In the genomic region with DNA sequence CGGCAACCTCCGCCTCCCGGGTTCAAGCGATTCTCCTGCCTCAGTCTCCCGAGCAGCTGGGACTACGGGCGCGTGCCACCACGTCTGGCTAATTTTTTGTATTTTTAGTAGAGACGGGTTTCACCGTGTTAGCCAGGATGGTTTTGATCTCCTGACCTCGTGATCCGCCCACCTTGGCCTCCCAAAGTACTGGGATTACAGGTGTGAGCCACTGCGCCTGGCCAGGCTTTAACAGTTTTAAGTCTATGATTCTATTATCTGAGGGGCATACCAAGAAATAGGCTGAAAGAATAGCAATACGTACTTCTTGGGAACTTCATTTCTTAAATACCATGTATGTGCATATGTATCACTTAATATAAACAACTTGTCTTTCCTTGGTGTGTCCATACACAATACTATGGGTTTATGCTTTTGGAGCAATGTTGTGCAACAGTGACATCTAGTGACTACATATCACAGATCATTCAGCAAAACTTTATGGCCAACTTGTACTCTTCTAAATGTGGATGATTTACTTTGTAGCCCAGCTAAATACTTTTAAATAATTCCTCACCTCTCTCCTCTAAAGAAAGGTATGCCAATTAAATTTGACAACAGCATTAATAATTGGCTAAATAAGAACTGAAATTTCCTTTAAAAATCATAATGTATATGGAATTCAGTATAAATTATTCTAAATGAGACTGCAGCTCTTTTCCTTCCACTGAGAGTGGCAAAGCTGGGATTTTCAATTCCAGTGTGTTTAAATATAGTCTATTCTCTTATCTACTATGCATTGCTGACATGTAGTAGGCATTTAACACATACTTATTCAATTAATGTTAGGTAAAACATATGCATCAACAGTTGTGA, we compare ENCODE assay signal across 8 cellular contexts. TPM values are rescaled to one million over a fixed set of nuclear protein-coding genes. Genes with fewer than 3 reads are reported as not detected.
DNase-seq lines count a peak whose midpoint lies in the region; ATAC-seq, FAIRE-seq and TF ChIP-seq lines count a peak whose summit lies in the region.

No MANE protein-coding gene starts in this region.

- TF ChIP-seq RAD21 in H1 (IDR thresholded peaks at IDR 0.05 in 1 of 2, conservative IDR thresholded peaks at IDR 0.05 in 1 of 2; ENCODE audit: low read depth in 2 of 2, low read length in 2 of 2), result peak; percentile 91 to 97

- no peak for TF ChIP-seq EP300 in H1 (IDR thresholded peaks at IDR 0.05; ENCODE audit: borderline replicate concordance in 1 of 2, low read depth in 2 of 2, low read length in 2 of 2)

- no peaks in the 10 kb centered on the region for H3K79me1 ChIP-seq in H1 (ENCODE audit: low read depth, low read length)
- H3K79me1 ChIP-seq in mesendoderm (ENCODE audit: low read length), result no peaks in the 10 kb centered on the region

- H2BK5ac ChIP-seq in H1 (ENCODE audit: low read depth, low read length), result no peak overlapping the region
- no peak overlapping the region for H2BK5ac ChIP-seq in mesendoderm (ENCODE audit: low read length)

- no peaks in the 10 kb centered on the region for H3K27me3 Mint-ChIP-seq in activated T-cell treated with anti-CD3 and anti-CD28 coated beads, Interleukin-2, amount 50 U/mL, for 4 hours (ENCODE audit: low read depth)
- no peaks in the 10 kb centered on the region for H3K27me3 Mint-ChIP-seq in activated T-cell treated with anti-CD3 and anti-CD28 coated beads, Interleukin-2, amount 50 U/mL, for 24 hours

- peak; percentile 97 for FAIRE-seq in H1 (lab: Jason Lieb, UNC)

- H2BK20ac ChIP-seq in H1 (ENCODE audit: low read length), result no peak overlapping the region

- no peak overlapping the region for H3K23ac ChIP-seq in H1 (ENCODE audit: insufficient read length)
- no peak overlapping the region for H3K23ac ChIP-seq in mesendoderm (ENCODE audit: low read length)

- POLR2A ChIA-PET in H1 (lab: Charles Lee; ENCODE audit: partially characterized antibody), result interaction anchor here (1.2 to 1.4 kb wide), 2 partner anchors 181 to 183 kb away, joined by 4 to 5 read pairs; partner anchors contain the start of gene UBE2D3

- 77% methylated on average over 15 of the region's 15 CpGs; no CpG with 5 or more reads in 1 of the 2 experiments for WGBS in H1 (ENCODE audit: extremely low coverage in 1 of 2, insufficient coverage in 1 of 2, insufficient read length in 1 of 2, insufficient replicate concordance in 2 of 2, low coverage in 1 of 2, low lambda C conversion rate in 2 of 2, missing lambda C conversion rate in 1 of 2), 2 experiments
- no CpG with 5 or more reads among the region's 15 CpGs for WGBS in mesendoderm (ENCODE audit: extremely low coverage, insufficient coverage, low lambda C conversion rate)

- H3K9me3 Mint-ChIP-seq in activated T-cell treated with anti-CD3 and anti-CD28 coated beads, Interleukin-2, amount 50 U/mL, for 4 hours, result no peaks in the 10 kb centered on the region
- no peaks in the 10 kb centered on the region for H3K9me3 Mint-ChIP-seq in activated T-cell treated with anti-CD3 and anti-CD28 coated beads, Interleukin-2, amount 50 U/mL, for 24 hours

- no peak overlapping the region for H3K14ac ChIP-seq in H1 (ENCODE audit: insufficient read length)

- H2BK120ac ChIP-seq in H1 (replicated peaks; ENCODE audit: low read depth, low read length) (no peak overlapping the region), mesendoderm (ENCODE audit: low read depth, low read length) (no peak overlapping the region)

- TF ChIP-seq CTCF in H1 (IDR thresholded peaks at IDR 0.05; ENCODE audit: control extremely low read depth in 1 of 3, insufficient read depth in 1 of 3, low read depth in 1 of 3, low read length in 3 of 3), result peak in 2 of 3 experiments; percentile 58 to 76; a peak in 2 of 4 replicates

- no peak overlapping the region for H3K9ac ChIP-seq in H1 (replicated peaks in 1 of 4; ENCODE audit: extremely low read depth in 1 of 4, low read depth in 3 of 4, low read length in 3 of 4)
- H3K9ac ChIP-seq in mesendoderm (ENCODE audit: low read length), result no peak overlapping the region

- H3K36me3 ChIP-seq in H1 (ENCODE audit: control insufficient read depth in 2 of 4, insufficient read depth in 4 of 4, low read length in 3 of 4), result no peaks in the 10 kb centered on the region
- H3K36me3 ChIP-seq in mesendoderm (ENCODE audit: control insufficient read depth, insufficient read depth, low read length), result no peaks in the 10 kb centered on the region

- no peaks in the 10 kb centered on the region for H3K36me3 Mint-ChIP-seq in activated T-cell treated with anti-CD3 and anti-CD28 coated beads, Interleukin-2, amount 50 U/mL, for 4 hours (ENCODE audit: insufficient read depth)
- no peaks in the 10 kb centered on the region for H3K36me3 Mint-ChIP-seq in activated T-cell treated with anti-CD3 and anti-CD28 coated beads, Interleukin-2, amount 50 U/mL, for 24 hours (ENCODE audit: low read depth)

- no peaks in the 10 kb centered on the region for H3K9me3 ChIP-seq in H1 (ENCODE audit: insufficient read depth in 2 of 2, low read depth in 1 of 2, low read length in 1 of 2)

- no peak overlapping the region for H3K27ac Mint-ChIP-seq in activated T-cell treated with anti-CD3 and anti-CD28 coated beads, Interleukin-2, amount 50 U/mL, for 24 hours

- H4K5ac ChIP-seq in H1 (ENCODE audit: insufficient read length, low read depth, low read length), result no peak overlapping the region
- H4K5ac ChIP-seq in mesendoderm (ENCODE audit: low read length), result no peak overlapping the region

- no peak overlapping the region for H2BK15ac ChIP-seq in H1 (ENCODE audit: low read length)
- no peak overlapping the region for H2BK15ac ChIP-seq in mesendoderm (replicated peaks; ENCODE audit: low read depth)

- H3K4me3 Mint-ChIP-seq in activated T-cell treated with anti-CD3 and anti-CD28 coated beads, Interleukin-2, amount 50 U/mL, for 4 hours, result no peak overlapping the region
- no peak overlapping the region for H3K4me3 Mint-ChIP-seq in activated T-cell treated with anti-CD3 and anti-CD28 coated beads, Interleukin-2, amount 50 U/mL, for 24 hours

- H4K20me1 ChIP-seq in H1 (replicated peaks in 1 of 2; ENCODE audit: control insufficient read depth in 1 of 2, insufficient read depth in 2 of 2, low read length in 2 of 2), result no peaks in the 10 kb centered on the region

- no peaks in the 10 kb centered on the region for H3K23me2 ChIP-seq in H1 (ENCODE audit: low read depth, low read length)

- no peaks in the 10 kb centered on the region for H3K27me3 ChIP-seq in H1 (replicated peaks in 1 of 4; ENCODE audit: control insufficient read depth in 3 of 4, extremely low read depth in 1 of 4, insufficient read depth in 3 of 4, low read length in 3 of 4)
- no peaks in the 10 kb centered on the region for H3K27me3 ChIP-seq in mesendoderm (ENCODE audit: insufficient read depth, low read length, poor library complexity)

- no peak overlapping the region for H4K91ac ChIP-seq in H1 (replicated peaks; ENCODE audit: insufficient read length, low read length)

- H3K4me1 Mint-ChIP-seq in activated T-cell treated with anti-CD3 and anti-CD28 coated beads, Interleukin-2, amount 50 U/mL, for 4 hours (ENCODE audit: low read depth), result no peaks in the 10 kb centered on the region
- H3K4me1 Mint-ChIP-seq in activated T-cell treated with anti-CD3 and anti-CD28 coated beads, Interleukin-2, amount 50 U/mL, for 24 hours (ENCODE audit: low read depth), result peaks cover 2% of the 10 kb centered on the region

- no peak overlapping the region for H3K4me3 ChIP-seq in Jurkat, Clone E6-1 (ENCODE audit: low read length)
- H3K4me3 ChIP-seq in H1 (ENCODE audit: extremely low read depth in 1 of 4, insufficient read depth in 2 of 4, low read depth in 3 of 4, low read length in 4 of 4), result no peak overlapping the region
- no peak overlapping the region for H3K4me3 ChIP-seq in mesendoderm (ENCODE audit: low read length)

- H3K79me2 ChIP-seq in H1 (ENCODE audit: control insufficient read depth in 1 of 2, insufficient read depth in 2 of 2, low read length in 2 of 2) (no peaks in the 10 kb centered on the region), mesendoderm (ENCODE audit: control insufficient read depth, insufficient read depth, low read length) (no peaks in the 10 kb centered on the region)

- H3K4me1 ChIP-seq in H1 (replicated peaks in 1 of 4; ENCODE audit: control insufficient read depth in 3 of 4, insufficient read depth in 4 of 4, low read length in 3 of 4), result no peaks in the 10 kb centered on the region
- no peaks in the 10 kb centered on the region for H3K4me1 ChIP-seq in mesendoderm (ENCODE audit: control insufficient read depth, low read depth, low read length)

- H2BK12ac ChIP-seq in H1 (ENCODE audit: low read depth, low read length), result no peak overlapping the region

- H3K4me2 ChIP-seq in H1 (ENCODE audit: insufficient read depth in 1 of 2, low read depth in 2 of 2, low read length in 2 of 2), result no peak overlapping the region
- no peak overlapping the region for H3K4me2 ChIP-seq in mesendoderm (ENCODE audit: low read length)

- ATAC-seq in activated T-cell treated with anti-CD3 and anti-CD28 coated beads, Interleukin-2, amount 50 U/mL, for 4 hours, result peak; percentile 77 to 87
- peak; percentile 86 for ATAC-seq in GM21619 (IDR thresholded peaks at IDR 0.05; ENCODE audit: unreplicated experiment)
- no peak for ATAC-seq in HG03025 (IDR thresholded peaks at IDR 0.05; ENCODE audit: low FRiP score, unreplicated experiment)

- H2AFZ ChIP-seq in H1 (ENCODE audit: low read length), result no peak overlapping the region

- H4K8ac ChIP-seq in H1 (ENCODE audit: extremely low read depth, insufficient read depth, low read length), result no peak overlapping the region
- no peak overlapping the region for H4K8ac ChIP-seq in mesendoderm (ENCODE audit: low read depth, low read length)

- H3K56ac ChIP-seq in H1 (replicated peaks; ENCODE audit: insufficient read length, low read depth, low read length) (no peak overlapping the region), mesendoderm (ENCODE audit: low read length) (no peak overlapping the region)

- H3K27ac ChIP-seq in H1 (ENCODE audit: low read depth, low read length) (no peak overlapping the region), mesendoderm (ENCODE audit: low read depth, low read length) (no peak overlapping the region)

- H2AK5ac ChIP-seq in H1 (ENCODE audit: low read depth, low read length) (no peak overlapping the region), mesendoderm (ENCODE audit: low read length) (no peak overlapping the region)

- CTCF ChIA-PET in H1 (lab: Charles Lee; ENCODE audit: partially characterized antibody), result interaction anchor here (0.6 to 3.8 kb wide), 29 partner anchors 9 to 1850 kb away, joined by 3 to 18 read pairs (median 3); no protein-coding TSS in a partner anchor

- TF ChIP-seq POLR2A in H1 (IDR thresholded peaks at IDR 0.05; ENCODE audit: control extremely low read depth in 1 of 2, low read depth in 2 of 2, low read length in 2 of 2), result no peak

- no peak overlapping the region for H3K4ac ChIP-seq in H1 (replicated peaks; ENCODE audit: insufficient read length, low read depth, low read length)
- H3K4ac ChIP-seq in mesendoderm (ENCODE audit: low read depth, low read length), result no peak overlapping the region

- H3K18ac ChIP-seq in H1 (ENCODE audit: extremely low read depth, low read length), result no peak overlapping the region
- H3K18ac ChIP-seq in mesendoderm (ENCODE audit: low read length), result no peak overlapping the region

- DNase-seq in activated T-cell treated with anti-CD3 and anti-CD28 coated beads, Interleukin-2, amount 50 U/mL, for 4 hours, result no peak
- no peak for DNase-seq in activated T-cell treated with anti-CD3 and anti-CD28 coated beads, Interleukin-2, amount 50 U/mL, for 24 hours
- DNase-seq in Jurkat, Clone E6-1 (ENCODE audit: low read depth, low spot score), result peak; percentile 71
- DNase-seq in RKO (ENCODE audit: low spot score) (peak; percentile 79), H1 (ENCODE audit: low read depth in 1 of 2, low spot score in 2 of 2) (no peak), mesendoderm (peak; percentile 65)

RNA-seq across cellular contexts. Expression of gene SLC9B1, which starts 10.4 kb away (rescaled TPM):
- under 1 TPM; 0.47 to 0.68 (median 0.56) TPM for total RNA-seq in activated T-cell treated with anti-CD3 and anti-CD28 coated beads, Interleukin-2, amount 50 U/mL, for 4 hours
- 4.2 TPM for polyA plus RNA-seq in Jurkat, Clone E6-1 (2012; ENCODE audit: insufficient read depth, insufficient read length)
- total RNA-seq in H1 (2021; fragmentation: NEBNext Ultra II Directional; extraction: Animal tissue kit (Norgen Biotek cat#: 25700)), result 0.19 TPM in 1 of 2 replicates, not detected in the other
- 0.08 and 0.25 TPM in 2 replicates for polyA plus RNA-seq in H1 (2011; rRNA removed)
- polyA plus RNA-seq in H1 (2011; cell fraction: cytosol; rRNA removed), result 0.65 TPM
- polyA plus RNA-seq in H1 (2011; cell fraction: nucleus; rRNA removed), result 0.20 TPM
- polyA plus RNA-seq in H1 (2012, experiment 1 of 2), result 0.12 to 0.37 TPM (median 0.31 TPM) in 4 replicates
- 0.16 TPM for polyA plus RNA-seq in H1 (2012, experiment 2 of 2)
- 0.63 TPM for polyA plus RNA-seq in H1 (2013, experiment 1 of 2)
- polyA plus RNA-seq in H1 (2013, experiment 2 of 2), result 0.63 TPM
- polyA minus RNA-seq in H1 (2011; rRNA and poly(A)+ RNA removed), result 0.49 TPM in 1 of 2 replicates, not detected in the other
- not detected for polyA minus RNA-seq in H1 (2011; cell fraction: cytosol; rRNA and poly(A)+ RNA removed)
- polyA minus RNA-seq in H1 (2011; cell fraction: nucleus; rRNA and poly(A)+ RNA removed), result 0.40 TPM
- 0.13 TPM for polyA plus RNA-seq in mesendoderm (2013, experiment 1 of 2)
- polyA plus RNA-seq in mesendoderm (2013, experiment 2 of 2), result 0.10 TPM

Comparison
In these comparisons a context has a peak if more than half of its experiments do, and no peak if none do; other contexts are left out.
1. DNase-seq: peak in Jurkat, Clone E6-1 (single experiment), RKO (single experiment) and mesendoderm (single experiment); none in activated T-cell treated with anti-CD3 and anti-CD28 coated beads, Interleukin-2, amount 50 U/mL, for 4 hours (single experiment), activated T-cell treated with anti-CD3 and anti-CD28 coated beads, Interleukin-2, amount 50 U/mL, for 24 hours (single experiment) and H1 (0 of 2).